In the genomic region with DNA sequence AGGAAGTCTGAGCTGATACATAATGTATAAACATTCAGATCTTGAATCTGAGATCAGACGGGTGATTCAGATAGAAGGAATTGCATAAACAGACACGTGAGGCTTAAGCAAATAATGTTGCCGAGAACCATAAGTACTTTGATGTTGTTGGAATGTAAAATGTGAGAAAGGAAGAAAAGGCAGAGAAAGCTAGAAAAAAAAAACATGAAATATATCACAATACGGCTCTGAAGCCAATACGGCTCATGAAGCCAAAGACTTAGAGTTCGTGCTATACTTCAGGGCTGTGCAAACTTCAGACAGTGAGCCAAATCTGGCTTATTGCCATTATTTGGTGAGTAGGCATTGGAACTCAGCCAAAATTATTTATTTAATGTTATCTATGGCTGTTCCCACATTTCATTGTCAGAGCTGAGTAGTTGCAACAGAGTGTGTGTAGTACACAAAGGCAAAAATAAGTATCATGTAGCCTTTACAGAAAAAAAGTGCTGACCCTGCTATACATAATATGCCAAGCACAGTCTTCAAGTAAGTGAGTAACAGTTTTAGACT, we compare ENCODE assay signal across 12 cellular contexts.
DNase-seq lines count a peak whose midpoint lies in the region; ATAC-seq, FAIRE-seq and TF ChIP-seq lines count a peak whose summit lies in the region.
"Had no signal": no experiment of that assay in that cellular context is flagged by ENCODE, and none has a peak within 500 bp of the region (broad histone marks: within the 10 kb centered on the region; RNA-seq: fewer than 3 reads in every experiment).

No MANE protein-coding gene starts in this region.

- FAIRE-seq in RCC 7860 (lab: Jason Lieb, UNC): no peak

- intact Hi-C loops in right cardiac atrium (cut with DNase I): no loop called here

- ATAC-seq in right cardiac atrium: no peak
- ATAC-seq: psoas muscle had no signal

- H3K27me3 ChIP-seq in right cardiac atrium (ENCODE audit: control insufficient read depth, insufficient read depth): no peaks in the 10 kb centered on the region
- H3K27me3 ChIP-seq: upper lobe of left lung had no signal

- TF ChIP-seq POLR2A in erythroblast (IDR thresholded peaks at IDR 0.05; ENCODE audit: low read length): no peak

- no peaks in the 10 kb centered on the region for H3K9me3 ChIP-seq in right cardiac atrium (ENCODE audit: control insufficient read depth, low read length)
- H3K9me3 ChIP-seq: psoas muscle, upper lobe of left lung had no signal

- no peak overlapping the region for H3K27ac ChIP-seq in right cardiac atrium (ENCODE audit: low read length)
- H3K27ac ChIP-seq: psoas muscle, upper lobe of left lung had no signal

- H3K4me3 ChIP-seq in skeletal muscle cell (ENCODE audit: low read depth, low read length) (no peak overlapping the region), right cardiac atrium (ENCODE audit: low read length) (no peak overlapping the region)
- H3K4me3 ChIP-seq: psoas muscle, upper lobe of left lung had no signal

- no peaks in the 10 kb centered on the region for H3K4me1 ChIP-seq in right cardiac atrium (ENCODE audit: control insufficient read depth, insufficient read depth, low read length)
- H3K4me1 ChIP-seq: psoas muscle, upper lobe of left lung had no signal

- DNase-seq in HS-5 (ENCODE audit: low read depth): peak; percentile 94
- peak; percentile 23 for DNase-seq in RCC 7860 (ENCODE audit: low spot score)
- peak; percentile 2 to 20 for DNase-seq in erythroblast (lab: John Stamatoyannopoulos, UW)
- peak; percentile 74 for DNase-seq in skeletal muscle cell (ENCODE audit: low read depth)
- DNase-seq in NCI-H1694 treated with DMSO at 0.1 percent for 48 hours (lab: John Stamatoyannopoulos, UW): no peak
- no peak for DNase-seq in right cardiac atrium
- no peak for DNase-seq in activated CD4-positive, CD25-positive, alpha-beta regulatory T cell (lab: John Stamatoyannopoulos, UW)
- DNase-seq: activated CD4-positive, CD25-positive, alpha-beta regulatory T cell treated with anti-CD3 and anti-CD28 coated beads, Interleukin-2, amount 50 U/mL, for 72 hours; activated gamma-delta T cell; effector CD4-positive, alpha-beta T cell; psoas muscle; upper lobe of left lung had no signal

- 64% methylated on average over 6 of the region's 6 CpGs for WGBS in right cardiac atrium

Comparison
In these comparisons a context has a peak if more than half of its experiments do, and no peak if none do; other contexts are left out.
1. DNase-seq: peak in HS-5 (single experiment), RCC 7860 (single experiment), erythroblast (2 of 2) and skeletal muscle cell (single experiment); none in NCI-H1694 treated with DMSO at 0.1 percent for 48 hours (single experiment), right cardiac atrium (0 of 3) and activated CD4-positive, CD25-positive, alpha-beta regulatory T cell (0 of 4).